ENCODE assay signal across 34 cellular contexts in genomic region chr7:27213904-27214586, GRCh38. TPM values are rescaled to one million over a fixed set of nuclear protein-coding genes. Genes with fewer than 3 reads are reported as not detected.
DNase-seq lines count a peak whose midpoint lies in the region; ATAC-seq and TF ChIP-seq lines count a peak whose summit lies in the region.
"Had no signal": no experiment of that assay in that cellular context is flagged by ENCODE, and none has a peak within 500 bp of the region (broad histone marks: within the 10 kb centered on the region; RNA-seq: fewer than 3 reads in every experiment).

No MANE protein-coding gene starts in this region.

- H3K79me2 ChIP-seq in osteoblast (ENCODE audit: insufficient read depth, low read length) = no peaks in the 10 kb centered on the region

- no peaks in the 10 kb centered on the region for H3K9me3 ChIP-seq in right atrium auricular region
- no peaks in the 10 kb centered on the region for H3K9me3 ChIP-seq in endodermal cell (ENCODE audit: control insufficient read depth, low read length)
- H3K9me3 ChIP-seq in osteoblast (ENCODE audit: low read depth, low read length) = no peaks in the 10 kb centered on the region
- no peaks in the 10 kb centered on the region for H3K9me3 ChIP-seq in thyroid gland
- H3K9me3 ChIP-seq in effector memory CD4-positive, alpha-beta T cell (ENCODE audit: control insufficient read depth, low read length) = no peaks in the 10 kb centered on the region
- H3K9me3 ChIP-seq: colonic mucosa, psoas muscle had no signal

- WGBS in endodermal cell (ENCODE audit: insufficient coverage in 1 of 2, insufficient read length in 1 of 2), 2 experiments = 35 to 38% methylated on average over 21 to 28 of the region's 28 CpGs
- 43% methylated on average over 16 to 23 of the region's 28 CpGs for WGBS in thyroid gland, 2 donors

- H3K27ac ChIP-seq in right atrium auricular region (no peak overlapping the region), endodermal cell (ENCODE audit: low read depth, low read length) (no peak overlapping the region), osteoblast (ENCODE audit: low read depth, low read length) (no peak overlapping the region), thyroid gland (no peak overlapping the region)
- no peak overlapping the region for H3K27ac ChIP-seq in effector memory CD4-positive, alpha-beta T cell (ENCODE audit: insufficient read depth, low read length, poor library complexity, severe bottlenecking)
- H3K27ac ChIP-seq: colonic mucosa, HL-60, VCaP had no signal

- H3K27ac Mint-ChIP-seq in endodermal cell = no peak overlapping the region
- H3K27ac Mint-ChIP-seq: activated naive CD8-positive, alpha-beta T cell; activated T-helper 2 cell treated with anti-CD3 and anti-CD28 coated beads, Interferon-gamma antibody, Interleukin-2, Interleukin-4, amounts not matched to agents 10 μg/mL and 5 μg/mL and 100 μg/mL, durations not matched to agents 14 hours and 24 hours and 36 hours; CD4-positive, alpha-beta T cell; stimulated activated effector memory CD8-positive, alpha-beta T cell treated with anti-CD3 and anti-CD28 coated beads, Interleukin-12 subunit alpha, Interleukin-12 subunit beta, amount 100 ng/mL, for 72 hours; type B pancreatic cell had no signal

- peak overlapping the region; percentile 27 for H3K4me3 Mint-ChIP-seq in endodermal cell
- H3K4me3 Mint-ChIP-seq: activated naive CD8-positive, alpha-beta T cell; CD4-positive, alpha-beta T cell; stimulated activated effector memory CD8-positive, alpha-beta T cell treated with anti-CD3 and anti-CD28 coated beads, Interleukin-12 subunit alpha, Interleukin-12 subunit beta, amount 100 ng/mL, for 72 hours had no signal

- peaks cover 0 to 15% of the 10 kb centered on the region in 2 donors for H3K4me1 ChIP-seq in right atrium auricular region
- no peaks in the 10 kb centered on the region for H3K4me1 ChIP-seq in endodermal cell (ENCODE audit: control insufficient read depth, insufficient read depth, low read length)
- H3K4me1 ChIP-seq in osteoblast (ENCODE audit: insufficient read depth, low read length) = peaks cover 6% of the 10 kb centered on the region
- peaks cover 10 to 18% of the 10 kb centered on the region in 2 donors for H3K4me1 ChIP-seq in thyroid gland
- H3K4me1 ChIP-seq in effector memory CD4-positive, alpha-beta T cell (ENCODE audit: control insufficient read depth, insufficient read depth, low read length, poor library complexity, severe bottlenecking) = peaks cover 3% of the 10 kb centered on the region

- no peak for TF ChIP-seq POLR2A in thyroid gland (IDR thresholded peaks at IDR 0.05)

- no peak overlapping the region for H3K4me2 ChIP-seq in osteoblast (ENCODE audit: insufficient read depth, low read length)

- H3K27me3 Mint-ChIP-seq in endodermal cell (ENCODE audit: insufficient read depth) = peaks cover 100% of the 10 kb centered on the region

- peaks cover 6% of the 10 kb centered on the region for H3K4me1 Mint-ChIP-seq in endodermal cell

- TF ChIP-seq CTCF in right atrium auricular region (IDR thresholded peaks at IDR 0.05) (no peak), endodermal cell (conservative IDR thresholded peaks at IDR 0.05) (no peak), osteoblast (IDR thresholded peaks at IDR 0.05; ENCODE audit: extremely low read depth, low read depth, low read length) (no peak), thyroid gland (IDR thresholded peaks at IDR 0.05) (no peak)

- H3K4me3 ChIP-seq in right atrium auricular region (no peak overlapping the region), endodermal cell (ENCODE audit: low read length) (no peak overlapping the region), osteoblast (ENCODE audit: insufficient read depth, low read length) (no peak overlapping the region), thyroid gland (replicated peaks in 1 of 3) (no peak overlapping the region)
- H3K4me3 ChIP-seq in effector memory CD4-positive, alpha-beta T cell (ENCODE audit: insufficient read depth, low read depth, low read length, poor library complexity, severe bottlenecking) = no peak overlapping the region
- H3K4me3 ChIP-seq: colonic mucosa had no signal

- no peak overlapping the region for H2AFZ ChIP-seq in osteoblast (ENCODE audit: low read length)

- intact Hi-C loops in Right ventricle myocardium superior (cut with DNase I) = no loop called here
- intact Hi-C loops in thyroid gland (cut with DNase I) = no loop called here

- peaks cover 15 to 35% of the 10 kb centered on the region in 2 donors for H3K27me3 ChIP-seq in right atrium auricular region
- H3K27me3 ChIP-seq in endodermal cell (ENCODE audit: control insufficient read depth, insufficient read depth, low read length, poor library complexity, severe bottlenecking) = peaks cover 98% of the 10 kb centered on the region
- H3K27me3 ChIP-seq in osteoblast (ENCODE audit: insufficient read depth, low read length) = no peaks in the 10 kb centered on the region
- H3K27me3 ChIP-seq in thyroid gland = peaks cover 46% of the 10 kb centered on the region
- peaks cover 38% of the 10 kb centered on the region for H3K27me3 ChIP-seq in effector memory CD4-positive, alpha-beta T cell (replicated peaks; ENCODE audit: control insufficient read depth, insufficient read depth, low read length, poor library complexity, severe bottlenecking)

- H3K9ac ChIP-seq in endodermal cell (ENCODE audit: extremely low read depth, low read length, poor library complexity, severe bottlenecking) = no peak overlapping the region

- DNase-seq in right atrium auricular region (ENCODE audit: low spot score) = peak; percentile 43
- DNase-seq in Right ventricle myocardium superior = no peak
- DNase-seq in endodermal cell = peak; percentile 63
- peak; percentile 72 for DNase-seq in osteoblast (ENCODE audit: insufficient read length, low spot score, missing footprints)
- no peak for DNase-seq in NCI-H1694 (lab: John Stamatoyannopoulos, UW)
- no peak for DNase-seq in thyroid gland
- DNase-seq in effector memory CD4-positive, alpha-beta T cell = no peak
- DNase-seq: activated CD4-positive, alpha-beta T cell treated with anti-CD3 and anti-CD28 coated beads for 48 hours; activated CD8-positive, alpha-beta memory T cell treated with anti-CD3 and anti-CD28 coated beads for 24 hours; activated T-cell treated with anti-CD3 and anti-CD28 coated beads for 4 hours; anterior cingulate cortex; CD4-positive, alpha-beta T cell; colonic mucosa; effector CD8-positive, alpha-beta T cell; erythroblast; Karpas-422; left ventricle myocardium superior; NCI-H1436 treated with DMSO at 0.1 percent for 48 hours; NCI-H2107; NCI-H345; NCI-H69; T1000 had no signal

- no peak for ATAC-seq in Right ventricle myocardium superior (ENCODE audit: poor library complexity)
- ATAC-seq in GM19452 (IDR thresholded peaks at IDR 0.05; ENCODE audit: unreplicated experiment) = no peak
- ATAC-seq: Panc1; stimulated activated effector memory CD8-positive, alpha-beta T cell treated with anti-CD3 and anti-CD28 coated beads, Interleukin-12 subunit alpha, Interleukin-12 subunit beta, amount 100 ng/mL, for 72 hours had no signal

- H3K9me3 Mint-ChIP-seq in endodermal cell = no peaks in the 10 kb centered on the region
- H3K9me3 Mint-ChIP-seq: activated T-helper 2 cell treated with anti-CD3 and anti-CD28 coated beads, Interferon-gamma antibody, Interleukin-2, Interleukin-4, amounts not matched to agents 10 μg/mL and 5 μg/mL and 100 μg/mL, durations not matched to agents 14 hours and 24 hours and 36 hours; CD4-positive, alpha-beta T cell; stimulated activated effector memory CD8-positive, alpha-beta T cell treated with anti-CD3 and anti-CD28 coated beads, Interleukin-12 subunit alpha, Interleukin-12 subunit beta, amount 100 ng/mL, for 72 hours; type B pancreatic cell had no signal

- no peaks in the 10 kb centered on the region for H3K36me3 Mint-ChIP-seq in endodermal cell (ENCODE audit: low read depth)
- H3K36me3 Mint-ChIP-seq: activated naive CD8-positive, alpha-beta T cell; stimulated activated effector memory CD8-positive, alpha-beta T cell treated with anti-CD3 and anti-CD28 coated beads, Interleukin-12 subunit alpha, Interleukin-12 subunit beta, amount 100 ng/mL, for 72 hours; type B pancreatic cell had no signal

- H4K20me1 ChIP-seq in osteoblast (ENCODE audit: insufficient read depth, low read length) = no peaks in the 10 kb centered on the region

- H3K36me3 ChIP-seq in right atrium auricular region (no peaks in the 10 kb centered on the region), endodermal cell (ENCODE audit: control insufficient read depth, insufficient read depth, low read length) (no peaks in the 10 kb centered on the region), osteoblast (ENCODE audit: insufficient read depth, low read length) (no peaks in the 10 kb centered on the region), thyroid gland (no peaks in the 10 kb centered on the region)
- no peaks in the 10 kb centered on the region for H3K36me3 ChIP-seq in effector memory CD4-positive, alpha-beta T cell (ENCODE audit: control insufficient read depth, insufficient read depth, low read length)
- H3K36me3 ChIP-seq: colonic mucosa had no signal

RNA-seq across cellular contexts. Expression of gene HOXA13, which starts 14.2 kb away (rescaled TPM):
- total RNA-seq in right atrium auricular region (not detected), Right ventricle myocardium superior (not detected), endodermal cell (not detected), osteoblast (6.2 and 8.0 TPM in 2 replicates), thyroid gland (not detected)
- polyA plus RNA-seq in endodermal cell (2013, experiment 1 of 2) = 0.53 TPM
- 0.29 TPM for polyA plus RNA-seq in endodermal cell (2013, experiment 2 of 2)
- total RNA-seq: activated T-helper 2 cell treated with anti-CD3 and anti-CD28 coated beads, Interferon-gamma antibody, Interleukin-2, Interleukin-4, amounts not matched to agents 10 μg/mL and 5 μg/mL and 100 μg/mL, durations not matched to agents 14 hours and 24 hours and 36 hours; CD4-positive, alpha-beta T cell; left ventricle myocardium superior had no signal
- polyA plus RNA-seq: keratinocyte had no signal

RNA-seq across cellular contexts. Expression of gene EVX1, which starts 28.6 kb away (rescaled TPM):
- not detected for total RNA-seq in right atrium auricular region
- total RNA-seq in Right ventricle myocardium superior = not detected
- total RNA-seq in endodermal cell = 10 to 100 TPM in 1 of 2 donors, 1 to 10 TPM in 1; 4.9 to 10.7 TPM
- polyA plus RNA-seq in endodermal cell (2013, experiment 1 of 2) = 1.7 TPM
- 1.3 TPM for polyA plus RNA-seq in endodermal cell (2013, experiment 2 of 2)
- total RNA-seq in osteoblast = not detected in 2 replicates
- total RNA-seq in thyroid gland = not detected
- total RNA-seq: activated T-helper 2 cell treated with anti-CD3 and anti-CD28 coated beads, Interferon-gamma antibody, Interleukin-2, Interleukin-4, amounts not matched to agents 10 μg/mL and 5 μg/mL and 100 μg/mL, durations not matched to agents 14 hours and 24 hours and 36 hours; left ventricle myocardium superior; myocyte; psoas muscle; subcutaneous adipose tissue had no signal
- polyA plus RNA-seq: keratinocyte, psoas muscle had no signal

RNA-seq across cellular contexts. Expression of gene HOXA11, which starts 29.0 kb away (rescaled TPM):
- total RNA-seq in right atrium auricular region (not detected), Right ventricle myocardium superior (not detected), endodermal cell (not detected), osteoblast (14.4 and 15.2 TPM in 2 replicates), thyroid gland (not detected)
- 1.8 TPM for polyA plus RNA-seq in endodermal cell (2013, experiment 1 of 2)
- 1.4 TPM for polyA plus RNA-seq in endodermal cell (2013, experiment 2 of 2)
- total RNA-seq: activated T-helper 2 cell treated with anti-CD3 and anti-CD28 coated beads, Interferon-gamma antibody, Interleukin-2, Interleukin-4, amounts not matched to agents 10 μg/mL and 5 μg/mL and 100 μg/mL, durations not matched to agents 14 hours and 24 hours and 36 hours; CD4-positive, alpha-beta T cell; left ventricle myocardium superior had no signal

RNA-seq across cellular contexts. Expression of gene HOXA10, which starts 39.9 kb away (rescaled TPM):
- not detected for total RNA-seq in right atrium auricular region
- not detected for total RNA-seq in Right ventricle myocardium superior
- not detected for total RNA-seq in endodermal cell
- polyA plus RNA-seq in endodermal cell (2013, experiment 1 of 2) = 12.7 TPM
- polyA plus RNA-seq in endodermal cell (2013, experiment 2 of 2) = 8.0 TPM
- 32.1 and 43.1 TPM in 2 replicates for total RNA-seq in osteoblast
- 1 to 10 TPM in 1 of 4 donors, not detected in 3; 4.0 TPM for total RNA-seq in thyroid gland
- total RNA-seq: activated T-helper 2 cell treated with anti-CD3 and anti-CD28 coated beads, Interferon-gamma antibody, Interleukin-2, Interleukin-4, amounts not matched to agents 10 μg/mL and 5 μg/mL and 100 μg/mL, durations not matched to agents 14 hours and 24 hours and 36 hours; CD4-positive, alpha-beta T cell; left ventricle myocardium superior had no signal

RNA-seq across cellular contexts. Expression of gene HOXA9, which starts 48.7 kb away (rescaled TPM):
- not detected for total RNA-seq in right atrium auricular region
- total RNA-seq in Right ventricle myocardium superior = not detected
- not detected for total RNA-seq in endodermal cell
- 23.9 TPM for polyA plus RNA-seq in endodermal cell (2013, experiment 1 of 2)
- 14.3 TPM for polyA plus RNA-seq in endodermal cell (2013, experiment 2 of 2)
- 15.3 and 19.5 TPM in 2 replicates for total RNA-seq in osteoblast
- 1 to 10 TPM in 1 of 4 donors, under 1 TPM in 2, not detected in 1; 0.63 to 1.9 (median 0.67) TPM for total RNA-seq in thyroid gland
- total RNA-seq: activated T-helper 2 cell treated with anti-CD3 and anti-CD28 coated beads, Interferon-gamma antibody, Interleukin-2, Interleukin-4, amounts not matched to agents 10 μg/mL and 5 μg/mL and 100 μg/mL, durations not matched to agents 14 hours and 24 hours and 36 hours; CD4-positive, alpha-beta T cell; left ventricle myocardium superior had no signal

Comparison
In these comparisons a context has a peak if more than half of its experiments do, and no peak if none do; other contexts are left out.
1. DNase-seq: peak in right atrium auricular region (single experiment), endodermal cell (single experiment) and osteoblast (single experiment); none in Right ventricle myocardium superior (single experiment), NCI-H1694 (single experiment), thyroid gland (0 of 2) and effector memory CD4-positive, alpha-beta T cell (0 of 3).
2. RNA of gene HOXA11, which starts 29.0 kb away (total RNA-seq): 14.4 to 15.2 TPM in osteoblast; not detected in right atrium auricular region, not detected in Right ventricle myocardium superior (single experiment), not detected in endodermal cell and not detected in thyroid gland; every median in the first group is over 10 times any median in the second.